Comparison of ENCODE assay signal across 15 cellular contexts in genomic region chr3:33019981-33020380, GRCh38.
"Had no signal": no experiment of that assay in that cellular context is flagged by ENCODE, and none has a peak within 500 bp of the region (broad histone marks: within the 10 kb centered on the region; RNA-seq: fewer than 3 reads in every experiment).

No MANE protein-coding gene starts in this region.

- ATAC-seq: activated CD4-positive, CD25-positive, alpha-beta regulatory T cell treated with anti-CD3 and anti-CD28 coated beads, Interleukin-2, amount 50 U/mL, for 24 hours; body of pancreas; gastroesophageal sphincter; left ventricle myocardium superior had no signal

- H3K9me3 Mint-ChIP-seq: activated naive CD4-positive, alpha-beta T cell treated with anti-CD3 and anti-CD28 coated beads, Interleukin-2, amount 10 ng/mL, durations not matched to agents 7 days and 5 days; central memory CD8-positive, alpha-beta T cell; neural crest cell; T-helper 1 cell treated with Interleukin-12 subunit alpha and Interleukin-12 subunit beta and Interleukin-4 antibody, amounts not matched to agents 30 μg/mL and 1 μg/mL, for 36 hours had no signal

- H3K4me1 Mint-ChIP-seq: neural crest cell had no signal

- DNase-seq: activated naive CD4-positive, alpha-beta T cell treated with anti-CD3 and anti-CD28 coated beads, Interleukin-2, amount 10 ng/mL, durations not matched to agents 7 days and 5 days; amniotic stem cell; body of pancreas; cortex of kidney; left ventricle myocardium superior; mesendoderm; sigmoid colon; SK-N-SH; stimulated activated CD4-positive, alpha-beta T cell treated with anti-CD3 and anti-CD28 coated beads, Interleukin-12 subunit alpha, Interleukin-12 subunit beta, amount 100 ng/mL, for 4 hours; stomach had no signal

- H3K27ac ChIP-seq: body of pancreas, gastroesophageal sphincter, sigmoid colon, stomach had no signal

- H3K4me3 Mint-ChIP-seq: activated naive CD4-positive, alpha-beta T cell treated with anti-CD3 and anti-CD28 coated beads, Interleukin-2, amount 10 ng/mL, durations not matched to agents 7 days and 5 days; central memory CD8-positive, alpha-beta T cell; neural crest cell; T-helper 1 cell treated with Interleukin-12 subunit alpha and Interleukin-12 subunit beta and Interleukin-4 antibody, amounts not matched to agents 30 μg/mL and 1 μg/mL, for 36 hours had no signal

- H3K27me3 ChIP-seq: body of pancreas, gastroesophageal sphincter, sigmoid colon, stomach had no signal

- H3K27ac Mint-ChIP-seq: T-helper 1 cell treated with Interleukin-12 subunit alpha and Interleukin-12 subunit beta and Interleukin-4 antibody, amounts not matched to agents 30 μg/mL and 1 μg/mL, for 36 hours had no signal

- H3K27me3 Mint-ChIP-seq: activated naive CD4-positive, alpha-beta T cell treated with anti-CD3 and anti-CD28 coated beads, Interleukin-2, amount 10 ng/mL, durations not matched to agents 7 days and 5 days; central memory CD8-positive, alpha-beta T cell had no signal

- H3K4me3 ChIP-seq: body of pancreas, gastroesophageal sphincter, sigmoid colon, stomach had no signal

- H3K4me1 ChIP-seq: body of pancreas, gastroesophageal sphincter, sigmoid colon had no signal

- H3K9me3 ChIP-seq: body of pancreas, gastroesophageal sphincter, sigmoid colon, SK-N-SH, stomach had no signal
